In the genomic region with DNA sequence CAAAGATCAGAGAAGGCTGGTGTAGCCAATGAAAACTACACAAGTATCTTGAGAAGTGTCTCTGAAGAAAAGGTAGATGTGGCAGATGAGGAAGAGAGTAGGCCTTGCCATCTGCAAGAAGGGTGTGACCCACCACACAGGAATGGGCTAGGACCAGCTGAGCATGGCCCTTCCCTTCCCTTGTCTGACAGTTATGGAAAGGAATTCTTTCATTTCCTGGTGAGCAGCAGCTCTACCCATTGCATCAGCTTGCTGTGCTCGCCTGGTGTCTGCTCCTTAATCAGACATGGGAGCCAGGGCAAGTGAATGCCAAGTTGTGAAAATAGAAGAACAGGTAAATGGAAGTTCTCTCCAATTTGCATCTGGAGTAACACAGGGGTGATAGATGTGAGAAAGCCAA, we compare ENCODE assay signal across 14 cellular contexts.
A peak's percentile ranks its signal among the peaks of the same experiment; 100 is the strongest.
DNase-seq lines count a peak whose midpoint lies in the region; ATAC-seq and TF ChIP-seq lines count a peak whose summit lies in the region.
"Had no signal": no experiment of that assay in that cellular context is flagged by ENCODE, and none has a peak within 500 bp of the region (broad histone marks: within the 10 kb centered on the region; RNA-seq: fewer than 3 reads in every experiment).

No MANE protein-coding gene starts in this region.

- no peaks in the 10 kb centered on the region for H3K79me2 ChIP-seq in ACC112 (ENCODE audit: control insufficient read depth, insufficient read depth, low read length, unreplicated experiment)

- no peak overlapping the region for H3K4me3 Mint-ChIP-seq in HFFc6
- H3K4me3 Mint-ChIP-seq in WTC11: no peak overlapping the region

- POLR2A ChIA-PET in WTC11 (lab: Charles Lee): no interaction called here

- no peaks in the 10 kb centered on the region for H3K9me3 ChIP-seq in sigmoid colon

- H3K36me3 ChIP-seq in ACC112 (ENCODE audit: insufficient read depth, low read length): no peaks in the 10 kb centered on the region
- no peaks in the 10 kb centered on the region for H3K36me3 ChIP-seq in sigmoid colon
- H3K36me3 ChIP-seq: cardiac muscle cell had no signal

- H3K27ac ChIP-seq in ACC112 (ENCODE audit: low read depth, low read length) (peak overlapping the region; percentile 35), foreskin keratinocyte (peak overlapping the region; percentile 98), sigmoid colon (no peak overlapping the region)
- H3K27ac ChIP-seq: cardiac muscle cell had no signal

- CTCF ChIA-PET in WTC11 (lab: Charles Lee): no interaction called here

- H3K9me3 Mint-ChIP-seq in HFFc6 (no peaks in the 10 kb centered on the region; the same call in 1 of the 2 replicates), WTC11 (peaks cover 4% of the 10 kb centered on the region; the same call in 1 of the 2 replicates)

- ATAC-seq in WTC11 (no peak), foreskin keratinocyte (peak; percentile 86), HG03565 (IDR thresholded peaks at IDR 0.05; ENCODE audit: unreplicated experiment) (no peak), HG02610 (IDR thresholded peaks at IDR 0.05; ENCODE audit: unreplicated experiment) (no peak)

- DNase-seq in HFFc6 (peak; percentile 58), WTC11 (ENCODE audit: low spot score) (no peak), foreskin keratinocyte (peak; percentile 98 to 99), sigmoid colon (no peak)
- no peak for DNase-seq in activated CD4-positive, alpha-beta T cell treated with anti-CD3 and anti-CD28 coated beads, Interleukin-2, amount 50 U/mL, for 48 hours
- DNase-seq: C1 segment of cervical spinal cord; hypothalamus; NCI-H524 treated with DMSO at 0.1 percent for 48 hours; stimulated activated naive CD4-positive, alpha-beta T cell treated with Interleukin-2 at 50 U/mL for 16 hours; T-helper 1 cell had no signal

- no peaks in the 10 kb centered on the region for H3K27me3 Mint-ChIP-seq in HFFc6 (ENCODE audit: insufficient read depth)
- no peaks in the 10 kb centered on the region for H3K27me3 Mint-ChIP-seq in WTC11 (ENCODE audit: low read depth)

- no peak for TF ChIP-seq CTCF in HFFc6 (IDR thresholded peaks at IDR 0.05)
- no peak for TF ChIP-seq CTCF in WTC11 (IDR thresholded peaks at IDR 0.05)
- no peak for TF ChIP-seq CTCF in foreskin keratinocyte (conservative IDR thresholded peaks at IDR 0.05)
- no peak for TF ChIP-seq CTCF in sigmoid colon (IDR thresholded peaks at IDR 0.05)

- 83 to 89% methylated on average over 1 of the region's 1 CpG for WGBS in sigmoid colon, 2 donors

- peaks cover 16% of the 10 kb centered on the region for H3K36me3 Mint-ChIP-seq in HFFc6 (ENCODE audit: low read depth)
- H3K36me3 Mint-ChIP-seq in WTC11: no peaks in the 10 kb centered on the region

- TF ChIP-seq EP300 in sigmoid colon (IDR thresholded peaks at IDR 0.05): no peak

- H3K27ac Mint-ChIP-seq in HFFc6: peak overlapping the region; percentile 71
- H3K27ac Mint-ChIP-seq in WTC11: no peak overlapping the region

- H2AFZ ChIP-seq in ACC112 (ENCODE audit: low read length, unreplicated experiment): peak overlapping the region; percentile 3

- intact Hi-C loops in sigmoid colon (cut with DNase I): no loop called here

- TF ChIP-seq POLR2A in sigmoid colon (IDR thresholded peaks at IDR 0.05): no peak

- no peaks in the 10 kb centered on the region for H3K27me3 ChIP-seq in ACC112 (ENCODE audit: insufficient read depth, low read length)
- H3K27me3 ChIP-seq in foreskin keratinocyte: no peaks in the 10 kb centered on the region
- H3K27me3 ChIP-seq in sigmoid colon: no peaks in the 10 kb centered on the region
- H3K27me3 ChIP-seq: cardiac muscle cell had no signal

- peaks cover 53% of the 10 kb centered on the region for H3K4me1 ChIP-seq in ACC112 (ENCODE audit: control insufficient read depth, insufficient read depth, low read length, unreplicated experiment)
- H3K4me1 ChIP-seq in foreskin keratinocyte: peaks cover 55% of the 10 kb centered on the region
- H3K4me1 ChIP-seq in sigmoid colon: no peaks in the 10 kb centered on the region

- no peak overlapping the region for H3K4me3 ChIP-seq in ACC112 (ENCODE audit: low read depth, low read length)
- H3K4me3 ChIP-seq in sigmoid colon: no peak overlapping the region
- H3K4me3 ChIP-seq: cardiac muscle cell had no signal

- H3K4me1 Mint-ChIP-seq in HFFc6 (ENCODE audit: low read depth) (peaks cover 43% of the 10 kb centered on the region), WTC11 (peaks cover 4% of the 10 kb centered on the region)

TF ChIP-seq in WTC11, 78 proteins besides CTCF, POLR2A, EP300 and RAD21:
- TF ChIP-seq ESRRA (CRISPR knock-in tag; IDR thresholded peaks at IDR 0.05; ENCODE audit: borderline replicate concordance) (no peak), RORB (CRISPR knock-in tag; IDR thresholded peaks at IDR 0.05) (no peak), JUN (CRISPR knock-in tag; IDR thresholded peaks at IDR 0.05) (no peak), USF2 (CRISPR knock-in tag; IDR thresholded peaks at IDR 0.05) (no peak), GABPB1 (CRISPR knock-in tag; IDR thresholded peaks at IDR 0.05) (peak; percentile 33; the same call in 1 of the 2 replicates), MLX (CRISPR knock-in tag; IDR thresholded peaks at IDR 0.05) (no peak), GTF2I (CRISPR knock-in tag; conservative IDR thresholded peaks at IDR 0.05) (no peak)
- TF ChIP-seq, protein P1, sequence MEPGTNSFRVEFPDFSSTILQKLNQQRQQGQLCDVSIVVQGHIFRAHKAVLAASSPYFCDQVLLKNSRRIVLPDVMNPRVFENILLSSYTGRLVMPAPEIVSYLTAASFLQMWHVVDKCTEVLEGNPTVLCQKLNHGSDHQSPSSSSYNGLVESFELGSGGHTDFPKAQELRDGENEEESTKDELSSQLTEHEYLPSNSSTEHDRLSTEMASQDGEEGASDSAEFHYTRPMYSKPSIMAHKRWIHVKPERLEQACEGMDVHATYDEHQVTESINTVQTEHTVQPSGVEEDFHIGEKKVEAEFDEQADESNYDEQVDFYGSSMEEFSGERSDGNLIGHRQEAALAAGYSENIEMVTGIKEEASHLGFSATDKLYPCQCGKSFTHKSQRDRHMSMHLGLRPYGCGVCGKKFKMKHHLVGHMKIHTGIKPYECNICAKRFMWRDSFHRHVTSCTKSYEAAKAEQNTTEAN (CRISPR knock-in tag; IDR thresholded peaks at IDR 0.05): no peak
- TF ChIP-seq, protein P2, sequence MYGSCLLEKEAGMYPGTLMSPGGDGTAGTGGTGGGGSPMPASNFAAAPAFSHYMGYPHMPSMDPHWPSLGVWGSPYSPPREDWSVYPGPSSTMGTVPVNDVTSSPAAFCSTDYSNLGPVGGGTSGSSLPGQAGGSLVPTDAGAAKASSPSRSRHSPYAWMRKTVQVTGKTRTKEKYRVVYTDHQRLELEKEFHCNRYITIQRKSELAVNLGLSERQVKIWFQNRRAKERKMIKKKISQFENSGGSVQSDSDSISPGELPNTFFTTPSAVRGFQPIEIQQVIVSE (CRISPR knock-in tag; IDR thresholded peaks at IDR 0.05; ENCODE audit: borderline replicate concordance): no peak

Comparison
In these comparisons a context has a peak if more than half of its experiments do, and no peak if none do; other contexts are left out.
1. H3K27ac ChIP-seq: peak in ACC112 (single experiment) and foreskin keratinocyte (single experiment); none in sigmoid colon (0 of 4).
2. DNase-seq: peak in HFFc6 (single experiment) and foreskin keratinocyte (2 of 2); none in WTC11 (single experiment), sigmoid colon (single experiment) and activated CD4-positive, alpha-beta T cell treated with anti-CD3 and anti-CD28 coated beads, Interleukin-2, amount 50 U/mL, for 48 hours (0 of 2).